Comparison of ENCODE assay signal across 22 cellular contexts in genomic region chr9:126295516-126295915, GRCh38.
"Had no signal": no experiment of that assay in that cellular context is flagged by ENCODE, and none has a peak within 500 bp of the region (broad histone marks: within the 10 kb centered on the region; RNA-seq: fewer than 3 reads in every experiment).

No MANE protein-coding gene starts in this region.

- H3K4me1 ChIP-seq: breast epithelium, right lobe of liver, thyroid gland, upper lobe of left lung had no signal

- H3K4me1 Mint-ChIP-seq: activated CD4-positive, alpha-beta T cell treated with anti-CD3 and anti-CD28 coated beads for 36 hours; activated T-helper 17 cell treated with anti-CD3 and anti-CD28 coated beads, Interleukin-2, amount 50 U/mL, for 72 hours; central memory CD8-positive, alpha-beta T cell had no signal

- H3K27ac Mint-ChIP-seq: activated CD4-positive, alpha-beta T cell treated with anti-CD3 and anti-CD28 coated beads for 36 hours; activated T-helper 17 cell treated with anti-CD3 and anti-CD28 coated beads, Interleukin-2, amount 50 U/mL, for 72 hours; natural killer cell treated with Interleukin-12 subunit alpha and Interleukin-12 subunit beta and Interleukin-15 and Interleukin-18, amount 100 ng/mL, for 72 hours had no signal

- DNase-seq: activated CD4-positive, alpha-beta T cell treated with anti-CD3 and anti-CD28 coated beads for 36 hours; activated CD4-positive, alpha-beta T cell treated with anti-CD3 and anti-CD28 coated beads, Interleukin-2, amount 50 U/mL, for 4 hours; activated CD4-positive, CD25-positive, alpha-beta regulatory T cell; activated naive CD4-positive, alpha-beta T cell; activated T-cell treated with anti-CD3 and anti-CD28 coated beads, Interleukin-2, amount 50 U/mL, for 4 hours; dermis blood vessel endothelial cell; effector CD8-positive, alpha-beta T cell; glutamatergic neuron; left cardiac atrium; left ventricle myocardium superior; stimulated activated CD4-positive, alpha-beta T cell treated with anti-CD3 and anti-CD28 coated beads, Interleukin-2, amount 100 ng/mL, for 48 hours; stimulated activated naive CD8-positive, alpha-beta T cell treated with anti-CD3 and anti-CD28 coated beads, Interleukin-15, Interleukin-2, amounts not matched to agents 100 U/mL and 50 U/mL, for 24 hours; thyroid gland had no signal

- H3K9me3 Mint-ChIP-seq: activated naive CD4-positive, alpha-beta T cell treated with anti-CD3 and anti-CD28 coated beads, Interleukin-2, amount 50 U/mL, for 72 hours; activated T-cell treated with anti-CD3 and anti-CD28 coated beads, Interleukin-2, amount 50 U/mL, for 4 hours; activated T-helper 17 cell treated with anti-CD3 and anti-CD28 coated beads, Interleukin-2, amount 50 U/mL, for 72 hours; central memory CD8-positive, alpha-beta T cell; natural killer cell treated with Interleukin-12 subunit alpha and Interleukin-12 subunit beta and Interleukin-15 and Interleukin-18, amount 100 ng/mL, for 72 hours had no signal

- H3K4me3 ChIP-seq: breast epithelium, mucosa of descending colon, right lobe of liver, thyroid gland, upper lobe of left lung had no signal

- H3K27ac ChIP-seq: breast epithelium, neutrophil, right lobe of liver, thyroid gland, upper lobe of left lung had no signal

- H3K27me3 ChIP-seq: breast epithelium, right lobe of liver, thyroid gland, upper lobe of left lung had no signal

- H3K36me3 ChIP-seq: breast epithelium, neutrophil, right lobe of liver, thyroid gland, upper lobe of left lung had no signal

- ATAC-seq: activated CD4-positive, alpha-beta T cell treated with anti-CD3 and anti-CD28 coated beads for 36 hours; activated naive CD4-positive, alpha-beta T cell treated with anti-CD3 and anti-CD28 coated beads, Interleukin-2, amount 50 U/mL, for 72 hours; activated T-cell treated with anti-CD3 and anti-CD28 coated beads, Interleukin-2, amount 50 U/mL, for 4 hours; activated T-helper 17 cell treated with anti-CD3 and anti-CD28 coated beads, Interleukin-2, amount 50 U/mL, for 72 hours; left cardiac atrium; left ventricle myocardium superior; mucosa of descending colon; natural killer cell treated with Interleukin-12 subunit alpha and Interleukin-12 subunit beta and Interleukin-15 and Interleukin-18, amount 100 ng/mL, for 72 hours; right lobe of liver; stimulated activated naive CD8-positive, alpha-beta T cell treated with anti-CD3 and anti-CD28 coated beads, Interleukin-15, Interleukin-2, amounts not matched to agents 100 U/mL and 50 U/mL, for 24 hours had no signal

- H3K4me3 Mint-ChIP-seq: activated CD4-positive, alpha-beta T cell treated with anti-CD3 and anti-CD28 coated beads for 36 hours; activated T-cell treated with anti-CD3 and anti-CD28 coated beads, Interleukin-2, amount 50 U/mL, for 4 hours; activated T-helper 17 cell treated with anti-CD3 and anti-CD28 coated beads, Interleukin-2, amount 50 U/mL, for 72 hours; central memory CD8-positive, alpha-beta T cell; natural killer cell treated with Interleukin-12 subunit alpha and Interleukin-12 subunit beta and Interleukin-15 and Interleukin-18, amount 100 ng/mL, for 72 hours had no signal

- H3K9me3 ChIP-seq: breast epithelium, mucosa of descending colon, neutrophil, right lobe of liver, thyroid gland, upper lobe of left lung had no signal
